Comparison of ENCODE assay signal across 1 cellular context in genomic region chr15:56017511-56017910, GRCh38.
TF ChIP-seq lines count a peak whose summit lies in the region.

No MANE protein-coding gene starts in this region.

TF ChIP-seq in GM23338, 12 proteins besides CTCF, POLR2A, EP300 and RAD21 (continued from another document):
- TF ChIP-seq, protein P1, sequence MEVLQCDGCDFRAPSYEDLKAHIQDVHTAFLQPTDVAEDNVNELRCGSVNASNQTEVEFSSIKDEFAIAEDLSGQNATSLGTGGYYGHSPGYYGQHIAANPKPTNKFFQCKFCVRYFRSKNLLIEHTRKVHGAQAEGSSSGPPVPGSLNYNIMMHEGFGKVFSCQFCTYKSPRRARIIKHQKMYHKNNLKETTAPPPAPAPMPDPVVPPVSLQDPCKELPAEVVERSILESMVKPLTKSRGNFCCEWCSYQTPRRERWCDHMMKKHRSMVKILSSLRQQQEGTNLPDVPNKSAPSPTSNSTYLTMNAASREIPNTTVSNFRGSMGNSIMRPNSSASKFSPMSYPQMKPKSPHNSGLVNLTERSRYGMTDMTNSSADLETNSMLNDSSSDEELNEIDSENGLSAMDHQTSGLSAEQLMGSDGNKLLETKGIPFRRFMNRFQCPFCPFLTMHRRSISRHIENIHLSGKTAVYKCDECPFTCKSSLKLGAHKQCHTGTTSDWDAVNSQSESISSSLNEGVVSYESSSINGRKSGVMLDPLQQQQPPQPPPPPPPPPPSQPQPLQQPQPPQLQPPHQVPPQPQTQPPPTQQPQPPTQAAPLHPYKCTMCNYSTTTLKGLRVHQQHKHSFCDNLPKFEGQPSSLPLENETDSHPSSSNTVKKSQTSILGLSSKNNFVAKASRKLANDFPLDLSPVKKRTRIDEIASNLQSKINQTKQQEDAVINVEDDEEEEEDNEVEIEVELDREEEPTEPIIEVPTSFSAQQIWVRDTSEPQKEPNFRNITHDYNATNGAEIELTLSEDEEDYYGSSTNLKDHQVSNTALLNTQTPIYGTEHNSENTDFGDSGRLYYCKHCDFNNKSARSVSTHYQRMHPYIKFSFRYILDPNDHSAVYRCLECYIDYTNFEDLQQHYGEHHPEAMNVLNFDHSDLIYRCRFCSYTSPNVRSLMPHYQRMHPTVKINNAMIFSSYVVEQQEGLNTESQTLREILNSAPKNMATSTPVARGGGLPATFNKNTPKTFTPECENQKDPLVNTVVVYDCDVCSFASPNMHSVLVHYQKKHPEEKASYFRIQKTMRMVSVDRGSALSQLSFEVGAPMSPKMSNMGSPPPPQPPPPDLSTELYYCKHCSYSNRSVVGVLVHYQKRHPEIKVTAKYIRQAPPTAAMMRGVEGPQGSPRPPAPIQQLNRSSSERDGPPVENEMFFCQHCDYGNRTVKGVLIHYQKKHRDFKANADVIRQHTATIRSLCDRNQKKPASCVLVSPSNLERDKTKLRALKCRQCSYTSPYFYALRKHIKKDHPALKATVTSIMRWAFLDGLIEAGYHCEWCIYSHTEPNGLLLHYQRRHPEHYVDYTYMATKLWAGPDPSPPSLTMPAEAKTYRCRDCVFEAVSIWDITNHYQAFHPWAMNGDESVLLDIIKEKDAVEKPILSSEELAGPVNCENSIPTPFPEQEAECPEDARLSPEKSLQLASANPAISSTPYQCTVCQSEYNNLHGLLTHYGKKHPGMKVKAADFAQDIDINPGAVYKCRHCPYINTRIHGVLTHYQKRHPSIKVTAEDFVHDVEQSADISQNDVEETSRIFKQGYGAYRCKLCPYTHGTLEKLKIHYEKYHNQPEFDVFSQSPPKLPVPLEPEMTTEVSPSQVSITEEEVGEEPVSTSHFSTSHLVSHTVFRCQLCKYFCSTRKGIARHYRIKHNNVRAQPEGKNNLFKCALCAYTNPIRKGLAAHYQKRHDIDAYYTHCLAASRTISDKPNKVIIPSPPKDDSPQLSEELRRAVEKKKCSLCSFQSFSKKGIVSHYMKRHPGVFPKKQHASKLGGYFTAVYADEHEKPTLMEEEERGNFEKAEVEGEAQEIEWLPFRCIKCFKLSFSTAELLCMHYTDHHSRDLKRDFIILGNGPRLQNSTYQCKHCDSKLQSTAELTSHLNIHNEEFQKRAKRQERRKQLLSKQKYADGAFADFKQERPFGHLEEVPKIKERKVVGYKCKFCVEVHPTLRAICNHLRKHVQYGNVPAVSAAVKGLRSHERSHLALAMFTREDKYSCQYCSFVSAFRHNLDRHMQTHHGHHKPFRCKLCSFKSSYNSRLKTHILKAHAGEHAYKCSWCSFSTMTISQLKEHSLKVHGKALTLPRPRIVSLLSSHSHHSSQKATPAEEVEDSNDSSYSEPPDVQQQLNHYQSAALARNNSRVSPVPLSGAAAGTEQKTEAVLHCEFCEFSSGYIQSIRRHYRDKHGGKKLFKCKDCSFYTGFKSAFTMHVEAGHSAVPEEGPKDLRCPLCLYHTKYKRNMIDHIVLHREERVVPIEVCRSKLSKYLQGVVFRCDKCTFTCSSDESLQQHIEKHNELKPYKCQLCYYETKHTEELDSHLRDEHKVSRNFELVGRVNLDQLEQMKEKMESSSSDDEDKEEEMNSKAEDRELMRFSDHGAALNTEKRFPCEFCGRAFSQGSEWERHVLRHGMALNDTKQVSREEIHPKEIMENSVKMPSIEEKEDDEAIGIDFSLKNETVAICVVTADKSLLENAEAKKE (CRISPR knock-in tag; IDR thresholded peaks at IDR 0.05), result no peak
- no peak for TF ChIP-seq EZH2 (IDR thresholded peaks at IDR 0.05; ENCODE audit: low read depth, unreplicated experiment)
- TF ChIP-seq, protein P2, sequence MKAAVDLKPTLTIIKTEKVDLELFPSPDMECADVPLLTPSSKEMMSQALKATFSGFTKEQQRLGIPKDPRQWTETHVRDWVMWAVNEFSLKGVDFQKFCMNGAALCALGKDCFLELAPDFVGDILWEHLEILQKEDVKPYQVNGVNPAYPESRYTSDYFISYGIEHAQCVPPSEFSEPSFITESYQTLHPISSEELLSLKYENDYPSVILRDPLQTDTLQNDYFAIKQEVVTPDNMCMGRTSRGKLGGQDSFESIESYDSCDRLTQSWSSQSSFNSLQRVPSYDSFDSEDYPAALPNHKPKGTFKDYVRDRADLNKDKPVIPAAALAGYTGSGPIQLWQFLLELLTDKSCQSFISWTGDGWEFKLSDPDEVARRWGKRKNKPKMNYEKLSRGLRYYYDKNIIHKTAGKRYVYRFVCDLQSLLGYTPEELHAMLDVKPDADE (IDR thresholded peaks at IDR 0.05), result no peak
- no peak for TF ChIP-seq REST (IDR thresholded peaks at IDR 0.05; ENCODE audit: unreplicated experiment)
- no peak for TF ChIP-seq ZNF114 (CRISPR knock-in tag; IDR thresholded peaks at IDR 0.05)
- TF ChIP-seq ZNF331 (CRISPR knock-in tag; IDR thresholded peaks at IDR 0.05; ENCODE audit: low read depth), result no peak
- TF ChIP-seq STAT1 (IDR thresholded peaks at IDR 0.05; ENCODE audit: unreplicated experiment), result no peak
- TF ChIP-seq POLR2AphosphoS5 (IDR thresholded peaks at IDR 0.05; ENCODE audit: low read depth), result no peak
- TF ChIP-seq JUNB (IDR thresholded peaks at IDR 0.05; ENCODE audit: unreplicated experiment), result no peak
